1 cellular context compared by ENCODE assay signal in genomic region chr1:1033009-1033587, GRCh38.
A peak's percentile ranks its signal among the peaks of the same experiment; 100 is the strongest.
TF ChIP-seq lines count a peak whose summit lies in the region.

No MANE protein-coding gene starts in this region.

TF ChIP-seq in GM12878, 131 proteins besides CTCF, POLR2A, EP300 and RAD21 (continued from another document and continues in another):
- no peak for TF ChIP-seq BCL3 (IDR thresholded peaks at IDR 0.05; ENCODE audit: borderline replicate concordance, insufficient read depth, low read depth, low read length, poor library complexity, severe bottlenecking)
- no peak for TF ChIP-seq RAD51 (IDR thresholded peaks at IDR 0.05)
- no peak for TF ChIP-seq FOXM1 (IDR thresholded peaks at IDR 0.05; ENCODE audit: low read depth, low read length)
- peak; percentile 86 for TF ChIP-seq ZNF687 (IDR thresholded peaks at IDR 0.05)
- TF ChIP-seq RB1 (IDR thresholded peaks at IDR 0.05; ENCODE audit: borderline replicate concordance): peak; percentile 86; the same call in 1 of the 2 replicates
- TF ChIP-seq IKZF1 (conservative IDR thresholded peaks at IDR 0.05): peak; percentile 58
- no peak for TF ChIP-seq RCOR1 (conservative IDR thresholded peaks at IDR 0.05; ENCODE audit: low read depth, low read length)
- TF ChIP-seq LARP7 (IDR thresholded peaks at IDR 0.05): peak; percentile 87
- peak; percentile 85 for TF ChIP-seq ZNF217 (IDR thresholded peaks at IDR 0.05)
- TF ChIP-seq ATF7 (IDR thresholded peaks at IDR 0.05; ENCODE audit: low read depth): peak; percentile 89
- peak; percentile 70 for TF ChIP-seq RELA (IDR thresholded peaks at IDR 0.05; ENCODE audit: borderline replicate concordance, partially characterized antibody)
- no peak for TF ChIP-seq SRF (IDR thresholded peaks at IDR 0.05; ENCODE audit: low read depth in 2 of 2, low read length in 2 of 2)
- TF ChIP-seq NR2C2 (IDR thresholded peaks at IDR 0.05; ENCODE audit: borderline replicate concordance, control insufficient read depth, insufficient read length, low read depth): no peak
- 0 out of 2 replicates have a peak, but pooled peaks have one; percentile 24 for TF ChIP-seq NR2C1 (IDR thresholded peaks at IDR 0.05)
- TF ChIP-seq EGR1 (IDR thresholded peaks at IDR 0.05; ENCODE audit: borderline replicate concordance in 1 of 2, low read depth in 2 of 2, low read length in 2 of 2): peak in 1 of 2 experiments; percentile 82; a peak in 2 of 3 replicates
- TF ChIP-seq ZNF592 (IDR thresholded peaks at IDR 0.05): 0 out of 2 replicates have a peak, but pooled peaks have one; percentile 12
- no peak for TF ChIP-seq JUNB (IDR thresholded peaks at IDR 0.05)
- TF ChIP-seq PAX5 (IDR thresholded peaks at IDR 0.05; ENCODE audit: borderline replicate concordance, low read depth, low read length): peak; percentile 64; the same call in 1 of the 2 replicates
- TF ChIP-seq REST (IDR thresholded peaks at IDR 0.05; ENCODE audit: low read depth, low read length): no peak
- TF ChIP-seq TARDBP (IDR thresholded peaks at IDR 0.05; ENCODE audit: borderline replicate concordance): no peak
- TF ChIP-seq CREB1 (IDR thresholded peaks at IDR 0.05; ENCODE audit: low read depth): peak; percentile 88
- TF ChIP-seq SMC3 (IDR thresholded peaks at IDR 0.05; ENCODE audit: borderline replicate concordance, low read length): peak; percentile 59
- TF ChIP-seq RBBP5 (conservative IDR thresholded peaks at IDR 0.05): no peak
- TF ChIP-seq MYB (IDR thresholded peaks at IDR 0.05; ENCODE audit: borderline replicate concordance, low read depth, low read length): no peak
- TF ChIP-seq POU2F2 (IDR thresholded peaks at IDR 0.05; ENCODE audit: borderline replicate concordance, low read depth, low read length): peak; percentile 100
- TF ChIP-seq HDAC2 (IDR thresholded peaks at IDR 0.05): no peak
- no peak for TF ChIP-seq MYC (IDR thresholded peaks at IDR 0.05; ENCODE audit: insufficient read depth, insufficient read length, insufficient replicate concordance, low read length, severe bottlenecking)
- no peak for TF ChIP-seq CEBPZ (IDR thresholded peaks at IDR 0.05; ENCODE audit: low read depth, low read length)
- peak; percentile 92 for TF ChIP-seq CREM (IDR thresholded peaks at IDR 0.05; ENCODE audit: low read depth)
- no peak for TF ChIP-seq NFXL1 (IDR thresholded peaks at IDR 0.05; ENCODE audit: borderline replicate concordance)
- 0 out of 2 replicates have a peak, but pooled peaks have one; percentile 25 for TF ChIP-seq BCL11A (IDR thresholded peaks at IDR 0.05; ENCODE audit: low read depth, low read length)
- peak; percentile 26 to 92; a peak in 2 of 4 replicates for TF ChIP-seq BHLHE40 (IDR thresholded peaks at IDR 0.05; ENCODE audit: borderline replicate concordance in 1 of 2, low read depth in 2 of 2, low read length in 1 of 2)
- TF ChIP-seq ZBTB40 (IDR thresholded peaks at IDR 0.05; ENCODE audit: borderline replicate concordance): no peak
- peak; percentile 5; the same call in 1 of the 2 replicates for TF ChIP-seq MTA2 (IDR thresholded peaks at IDR 0.05; ENCODE audit: low read depth)
- TF ChIP-seq POLR2AphosphoS5 (IDR thresholded peaks at IDR 0.05; ENCODE audit: low read length): 0 out of 2 replicates have a peak, but pooled peaks have one; percentile 25
- TF ChIP-seq ZNF24 (IDR thresholded peaks at IDR 0.05): no peak
- no peak for TF ChIP-seq CEBPB (IDR thresholded peaks at IDR 0.05; ENCODE audit: borderline replicate concordance in 1 of 2, low read depth in 2 of 2, low read length in 2 of 2)
- no peak for TF ChIP-seq BRCA1 (IDR thresholded peaks at IDR 0.05; ENCODE audit: low read depth, low read length)
- no peak for TF ChIP-seq CHD4 (IDR thresholded peaks at IDR 0.05)
- TF ChIP-seq SPI1 (IDR thresholded peaks at IDR 0.05; ENCODE audit: borderline replicate concordance, insufficient read depth, low read depth, low read length): no peak
- peak; percentile 42; the same call in 1 of the 2 replicates for TF ChIP-seq YY1 (IDR thresholded peaks at IDR 0.05; ENCODE audit: low read depth, low read length)
- peak; percentile 49; the same call in 1 of the 2 replicates for TF ChIP-seq JUND (IDR thresholded peaks at IDR 0.05; ENCODE audit: low read depth, low read length)
- TF ChIP-seq SIX5 (IDR thresholded peaks at IDR 0.05; ENCODE audit: low read depth, low read length, severe bottlenecking): no peak
